1 cellular context compared by ENCODE assay signal in genomic region chr4:77095101-77095826, GRCh38.
A peak's percentile ranks its signal among the peaks of the same experiment; 100 is the strongest.
TF ChIP-seq lines count a peak whose summit lies in the region.

No MANE protein-coding gene starts in this region.

TF ChIP-seq in K562, 482 proteins besides CTCF, POLR2A, EP300 and RAD21 (continued from another document):
- TF ChIP-seq PHTF2 (CRISPR knock-in tag; IDR thresholded peaks at IDR 0.05) = no peak
- no peak for TF ChIP-seq ATF4 (CRISPR knock-in tag; IDR thresholded peaks at IDR 0.05)
- peak; percentile 22; the same call in 1 of the 2 replicates for TF ChIP-seq ZNF316 (IDR thresholded peaks at IDR 0.05)
- peak; percentile 50; the same call in 1 of the 2 replicates for TF ChIP-seq CREM (IDR thresholded peaks at IDR 0.05; ENCODE audit: low read depth)
- TF ChIP-seq ZNF561 (CRISPR knock-in tag; conservative IDR thresholded peaks at IDR 0.05) = no peak
- no peak for TF ChIP-seq MCM2 (IDR thresholded peaks at IDR 0.05; ENCODE audit: low read depth)
- TF ChIP-seq GTF2A2 (tag; IDR thresholded peaks at IDR 0.05) = no peak
- 0 out of 2 replicates have a peak, but pooled peaks have one; percentile 24 for TF ChIP-seq MTA3 (IDR thresholded peaks at IDR 0.05; ENCODE audit: borderline replicate concordance)
- TF ChIP-seq ZNF232 (CRISPR knock-in tag; IDR thresholded peaks at IDR 0.05) = no peak
- TF ChIP-seq MEIS2 (IDR thresholded peaks at IDR 0.05; ENCODE audit: partially characterized antibody) = peak; percentile 20
- no peak for TF ChIP-seq ZC3H4 (CRISPR knock-in tag; IDR thresholded peaks at IDR 0.05; ENCODE audit: borderline replicate concordance)
- TF ChIP-seq TEAD4 (IDR thresholded peaks at IDR 0.05; ENCODE audit: low read length) = peak; percentile 24; the same call in 1 of the 2 replicates
- no peak for TF ChIP-seq TEAD4 (CRISPR knock-in tag; IDR thresholded peaks at IDR 0.05; ENCODE audit: borderline replicate concordance)
- TF ChIP-seq CTCFL (IDR thresholded peaks at IDR 0.05; ENCODE audit: borderline replicate concordance, insufficient read depth, low read depth, low read length, poor library complexity, severe bottlenecking) = peak; percentile 45
- no peak for TF ChIP-seq ATF1 (CRISPR knock-in tag; IDR thresholded peaks at IDR 0.05)
- peak; percentile 25; the same call in 1 of the 2 replicates for TF ChIP-seq ATF1 (tag; IDR thresholded peaks at IDR 0.05)
- TF ChIP-seq DEAF1 (CRISPR knock-in tag; IDR thresholded peaks at IDR 0.05) = peak; percentile 34
- no peak for TF ChIP-seq SMAD4 (CRISPR knock-in tag; conservative IDR thresholded peaks at IDR 0.05)
- no peak for TF ChIP-seq HES1 (IDR thresholded peaks at IDR 0.05; ENCODE audit: low read depth)
- TF ChIP-seq RB1 (IDR thresholded peaks at IDR 0.05; ENCODE audit: low read depth) = 0 out of 2 replicates have a peak, but pooled peaks have one; percentile 18
- no peak for TF ChIP-seq PATZ1 (CRISPR knock-in tag; IDR thresholded peaks at IDR 0.05; ENCODE audit: borderline replicate concordance)
- TF ChIP-seq MCM7 (IDR thresholded peaks at IDR 0.05) = no peak
- no peak for TF ChIP-seq FOXA1 (IDR thresholded peaks at IDR 0.05; ENCODE audit: borderline replicate concordance)
